Comparison of ENCODE assay signal across 9 cellular contexts in genomic region chr4:86927843-86928395, GRCh38. TPM values are rescaled to one million over a fixed set of nuclear protein-coding genes. Genes with fewer than 3 reads are reported as not detected.
A peak's percentile ranks its signal among the peaks of the same experiment; 100 is the strongest.
DNase-seq lines count a peak whose midpoint lies in the region; ATAC-seq, FAIRE-seq and TF ChIP-seq lines count a peak whose summit lies in the region.
"Had no signal": no experiment of that assay in that cellular context is flagged by ENCODE, and none has a peak within 500 bp of the region (broad histone marks: within the 10 kb centered on the region; RNA-seq: fewer than 3 reads in every experiment).

No MANE protein-coding gene starts in this region.

- H3K36me3 ChIP-seq in A673 (ENCODE audit: insufficient read depth, low read length, poor library complexity, severe bottlenecking): no peaks in the 10 kb centered on the region

- H3K27me3 ChIP-seq in A673 (replicated peaks; ENCODE audit: insufficient read depth, low read depth, low read length, poor library complexity): no peaks in the 10 kb centered on the region

- POLR2A ChIA-PET in A673 (lab: Charles Lee; ENCODE audit: low non-redundant PET): no interaction called here

- FAIRE-seq in HTR-8/SVneo (lab: Jason Lieb, UNC): peak; percentile 4

- intact Hi-C loops in A673 (cut with micrococcal nuclease; ENCODE audit: unreplicated experiment): no loop called here

- H3K27ac ChIP-seq in A673 (ENCODE audit: low read depth, low read length, poor library complexity, severe bottlenecking): no peak overlapping the region

- CTCF ChIA-PET in A673 (lab: Charles Lee): no interaction called here

- no peak overlapping the region for H3K4me3 ChIP-seq in choroid plexus epithelial cell (ENCODE audit: low read depth, low read length)
- no peak overlapping the region for H3K4me3 ChIP-seq in A673 (ENCODE audit: low read depth, low read length, poor library complexity, severe bottlenecking)

- DNase-seq in Daoy (ENCODE audit: low read depth) (peak; percentile 41), HTR-8/SVneo (ENCODE audit: insufficient read length, low spot score) (peak; percentile 48), choroid plexus epithelial cell (ENCODE audit: low read depth) (peak; percentile 99), renal cortical epithelial cell (ENCODE audit: low read depth) (peak; percentile 97), A673 (ENCODE audit: low spot score) (no peak), cerebellum (ENCODE audit: low spot score) (no peak), NCI-H82 (lab: John Stamatoyannopoulos, UW) (no peak)

- no peak for ATAC-seq in GM18861 (IDR thresholded peaks at IDR 0.05; ENCODE audit: unreplicated experiment)

- no peak for TF ChIP-seq CTCF in choroid plexus epithelial cell (conservative IDR thresholded peaks at IDR 0.05; ENCODE audit: low read depth, low read length)
- no peak for TF ChIP-seq CTCF in A673 (conservative IDR thresholded peaks at IDR 0.05; ENCODE audit: low read depth, low read length)

- H3K9me3 ChIP-seq in A673 (ENCODE audit: low read depth, low read length, poor library complexity, severe bottlenecking): no peaks in the 10 kb centered on the region

- H3K4me1 ChIP-seq in A673 (ENCODE audit: insufficient read depth, low read length, poor library complexity, severe bottlenecking): peaks cover 9% of the 10 kb centered on the region

- BruUV-seq in A673 (replicated peaks; lab: Mats Ljungman, UMichigan): no TSS peak

RNA-seq across cellular contexts. Expression of gene AFF1, which starts 6.9 kb away (rescaled TPM):
- total RNA-seq in Daoy (2014; rRNA removed; shearing (Covaris generic)): 3.6 and 4.5 TPM in 2 replicates
- total RNA-seq in renal cortical epithelial cell: 20.0 and 134 TPM in 2 replicates
- 60.1 and 65.4 TPM in 2 replicates for total RNA-seq in A673 (2021)
- 15.5 TPM for total RNA-seq in cerebellum

RNA-seq across cellular contexts. Expression of gene C4orf36, which starts 35.7 kb away (rescaled TPM):
- total RNA-seq in Daoy (2014; rRNA removed; shearing (Covaris generic)): 0.40 and 4.1 TPM in 2 replicates
- total RNA-seq in renal cortical epithelial cell (2.1 and 2.4 TPM in 2 replicates), A673 (2021) (3.1 and 5.3 TPM in 2 replicates), cerebellum (1.7 TPM)
- total RNA-seq: glomerular endothelial cell had no signal

Comparison
In these comparisons a context has a peak if more than half of its experiments do, and no peak if none do; other contexts are left out.
1. DNase-seq: peak in Daoy (single experiment), HTR-8/SVneo (single experiment), choroid plexus epithelial cell (single experiment) and renal cortical epithelial cell (single experiment); none in A673 (single experiment), cerebellum (single experiment) and NCI-H82 (single experiment).